1 cellular context compared by ENCODE assay signal in the genomic region with DNA sequence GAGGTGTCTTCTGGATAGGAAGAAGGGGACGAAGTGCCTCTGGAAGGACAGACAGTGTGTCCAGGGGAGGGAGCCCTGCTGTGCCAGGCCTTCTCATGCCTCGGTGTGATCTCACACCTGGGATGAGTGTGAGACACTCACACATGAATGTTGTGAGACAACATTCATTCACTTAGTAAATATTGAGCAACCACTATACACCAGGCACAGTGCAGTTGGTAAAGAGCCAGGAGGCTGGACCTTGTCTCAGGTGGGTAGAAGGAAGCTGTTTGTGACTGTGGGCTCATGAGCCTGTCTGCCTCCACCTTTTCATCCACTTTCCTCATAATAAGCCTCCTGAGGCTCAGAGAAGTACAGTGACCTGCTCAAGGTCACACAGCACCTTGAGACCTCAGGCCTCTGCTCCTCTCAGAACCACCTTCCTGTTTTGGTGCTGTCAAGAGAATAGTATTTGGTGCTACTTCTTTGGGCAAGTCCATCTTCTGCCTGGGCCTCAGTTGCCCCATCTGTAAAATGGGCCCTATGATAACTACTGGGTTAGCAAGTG.
A peak's percentile ranks its signal among the peaks of the same experiment; 100 is the strongest.
TF ChIP-seq lines count a peak whose summit lies in the region.

No MANE protein-coding gene starts in this region.

TF ChIP-seq in HepG2, 621 proteins besides CTCF, POLR2A, EP300 and RAD21 (continued from another document and continues in another):
- TF ChIP-seq ZBTB33 (CRISPR knock-in tag; IDR thresholded peaks at IDR 0.05) (peak; percentile 40; the same call in 1 of the 2 replicates), YY1 (IDR thresholded peaks at IDR 0.05; ENCODE audit: insufficient read depth, insufficient replicate concordance, low read depth, low read length) (no peak), ZNF839 (CRISPR knock-in tag; IDR thresholded peaks at IDR 0.05; ENCODE audit: borderline replicate concordance) (no peak), GMEB1 (CRISPR knock-in tag; IDR thresholded peaks at IDR 0.05; ENCODE audit: borderline replicate concordance) (no peak), ZSCAN31 (CRISPR knock-in tag; IDR thresholded peaks at IDR 0.05; ENCODE audit: low read depth) (no peak), FOXA3 (CRISPR knock-in tag; IDR thresholded peaks at IDR 0.05) (peak; percentile 94), NCOR1 (IDR thresholded peaks at IDR 0.05; ENCODE audit: borderline replicate concordance, low read length) (peak; percentile 49; the same call in 1 of the 2 replicates), ZNF577 (CRISPR knock-in tag; IDR thresholded peaks at IDR 0.05; ENCODE audit: borderline replicate concordance, low read depth) (no peak), ZNF558 (CRISPR knock-in tag; IDR thresholded peaks at IDR 0.05; ENCODE audit: borderline replicate concordance) (no peak), POLR2AphosphoS2 (IDR thresholded peaks at IDR 0.05; ENCODE audit: low read depth, low read length) (no peak), ARNTL (CRISPR knock-in tag; IDR thresholded peaks at IDR 0.05) (0 out of 2 replicates have a peak, but pooled peaks have one; percentile 16), ZBTB1 (CRISPR knock-in tag; IDR thresholded peaks at IDR 0.05; ENCODE audit: borderline replicate concordance) (no peak), ZNF552 (CRISPR knock-in tag; IDR thresholded peaks at IDR 0.05; ENCODE audit: borderline replicate concordance) (no peak), POLR2G (IDR thresholded peaks at IDR 0.05; ENCODE audit: low read depth, low read length) (no peak), ZNF766 (CRISPR knock-in tag; IDR thresholded peaks at IDR 0.05; ENCODE audit: borderline replicate concordance) (no peak), ZSCAN12 (CRISPR knock-in tag; IDR thresholded peaks at IDR 0.05) (no peak), HNF4G (IDR thresholded peaks at IDR 0.05; ENCODE audit: borderline replicate concordance, low read depth, low read length) (no peak), HNF4G (CRISPR knock-in tag; IDR thresholded peaks at IDR 0.05; ENCODE audit: borderline replicate concordance, low read depth) (no peak), NR2F2 (IDR thresholded peaks at IDR 0.05; ENCODE audit: borderline replicate concordance, low read depth) (no peak), ZNF296 (CRISPR knock-in tag; conservative IDR thresholded peaks at IDR 0.05) (no peak), TAF1 (CRISPR knock-in tag; IDR thresholded peaks at IDR 0.05) (no peak), ZNF251 (CRISPR knock-in tag; IDR thresholded peaks at IDR 0.05) (no peak), ZIK1 (CRISPR knock-in tag; IDR thresholded peaks at IDR 0.05; ENCODE audit: borderline replicate concordance, low read depth) (no peak), JUN (CRISPR knock-in tag; IDR thresholded peaks at IDR 0.05) (no peak; the same call in 1 of the 2 replicates), ZNF460 (CRISPR knock-in tag; IDR thresholded peaks at IDR 0.05; ENCODE audit: borderline replicate concordance) (no peak), ZNF263 (CRISPR knock-in tag; IDR thresholded peaks at IDR 0.05) (no peak), HIVEP1 (CRISPR knock-in tag; IDR thresholded peaks at IDR 0.05) (no peak), ZBTB34 (CRISPR knock-in tag; IDR thresholded peaks at IDR 0.05) (no peak), ZNF781 (CRISPR knock-in tag; IDR thresholded peaks at IDR 0.05; ENCODE audit: borderline replicate concordance, not compliant biosample characterization) (no peak), ZNF614 (CRISPR knock-in tag; IDR thresholded peaks at IDR 0.05; ENCODE audit: borderline replicate concordance) (peak; percentile 56; the same call in 1 of the 2 replicates), ATF7-NPFF (CRISPR knock-in tag; IDR thresholded peaks at IDR 0.05; ENCODE audit: low read depth) (no peak), GTF3A (CRISPR knock-in tag; conservative IDR thresholded peaks at IDR 0.05) (no peak), AFF4 (CRISPR knock-in tag; IDR thresholded peaks at IDR 0.05) (no peak), ZFP62 (CRISPR knock-in tag; IDR thresholded peaks at IDR 0.05) (no peak)
- TF ChIP-seq, protein P1, sequence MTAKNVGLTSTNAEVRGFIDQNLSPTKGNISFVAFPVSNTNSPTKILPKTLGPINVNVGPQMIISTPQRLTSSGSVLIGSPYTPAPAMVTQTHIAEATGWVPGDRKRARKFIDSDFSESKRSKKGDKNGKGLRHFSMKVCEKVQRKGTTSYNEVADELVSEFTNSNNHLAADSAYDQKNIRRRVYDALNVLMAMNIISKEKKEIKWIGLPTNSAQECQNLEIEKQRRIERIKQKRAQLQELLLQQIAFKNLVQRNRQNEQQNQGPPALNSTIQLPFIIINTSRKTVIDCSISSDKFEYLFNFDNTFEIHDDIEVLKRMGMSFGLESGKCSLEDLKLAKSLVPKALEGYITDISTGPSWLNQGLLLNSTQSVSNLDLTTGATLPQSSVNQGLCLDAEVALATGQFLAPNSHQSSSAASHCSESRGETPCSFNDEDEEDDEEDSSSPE (CRISPR knock-in tag; IDR thresholded peaks at IDR 0.05), result no peak
- TF ChIP-seq, protein P2, sequence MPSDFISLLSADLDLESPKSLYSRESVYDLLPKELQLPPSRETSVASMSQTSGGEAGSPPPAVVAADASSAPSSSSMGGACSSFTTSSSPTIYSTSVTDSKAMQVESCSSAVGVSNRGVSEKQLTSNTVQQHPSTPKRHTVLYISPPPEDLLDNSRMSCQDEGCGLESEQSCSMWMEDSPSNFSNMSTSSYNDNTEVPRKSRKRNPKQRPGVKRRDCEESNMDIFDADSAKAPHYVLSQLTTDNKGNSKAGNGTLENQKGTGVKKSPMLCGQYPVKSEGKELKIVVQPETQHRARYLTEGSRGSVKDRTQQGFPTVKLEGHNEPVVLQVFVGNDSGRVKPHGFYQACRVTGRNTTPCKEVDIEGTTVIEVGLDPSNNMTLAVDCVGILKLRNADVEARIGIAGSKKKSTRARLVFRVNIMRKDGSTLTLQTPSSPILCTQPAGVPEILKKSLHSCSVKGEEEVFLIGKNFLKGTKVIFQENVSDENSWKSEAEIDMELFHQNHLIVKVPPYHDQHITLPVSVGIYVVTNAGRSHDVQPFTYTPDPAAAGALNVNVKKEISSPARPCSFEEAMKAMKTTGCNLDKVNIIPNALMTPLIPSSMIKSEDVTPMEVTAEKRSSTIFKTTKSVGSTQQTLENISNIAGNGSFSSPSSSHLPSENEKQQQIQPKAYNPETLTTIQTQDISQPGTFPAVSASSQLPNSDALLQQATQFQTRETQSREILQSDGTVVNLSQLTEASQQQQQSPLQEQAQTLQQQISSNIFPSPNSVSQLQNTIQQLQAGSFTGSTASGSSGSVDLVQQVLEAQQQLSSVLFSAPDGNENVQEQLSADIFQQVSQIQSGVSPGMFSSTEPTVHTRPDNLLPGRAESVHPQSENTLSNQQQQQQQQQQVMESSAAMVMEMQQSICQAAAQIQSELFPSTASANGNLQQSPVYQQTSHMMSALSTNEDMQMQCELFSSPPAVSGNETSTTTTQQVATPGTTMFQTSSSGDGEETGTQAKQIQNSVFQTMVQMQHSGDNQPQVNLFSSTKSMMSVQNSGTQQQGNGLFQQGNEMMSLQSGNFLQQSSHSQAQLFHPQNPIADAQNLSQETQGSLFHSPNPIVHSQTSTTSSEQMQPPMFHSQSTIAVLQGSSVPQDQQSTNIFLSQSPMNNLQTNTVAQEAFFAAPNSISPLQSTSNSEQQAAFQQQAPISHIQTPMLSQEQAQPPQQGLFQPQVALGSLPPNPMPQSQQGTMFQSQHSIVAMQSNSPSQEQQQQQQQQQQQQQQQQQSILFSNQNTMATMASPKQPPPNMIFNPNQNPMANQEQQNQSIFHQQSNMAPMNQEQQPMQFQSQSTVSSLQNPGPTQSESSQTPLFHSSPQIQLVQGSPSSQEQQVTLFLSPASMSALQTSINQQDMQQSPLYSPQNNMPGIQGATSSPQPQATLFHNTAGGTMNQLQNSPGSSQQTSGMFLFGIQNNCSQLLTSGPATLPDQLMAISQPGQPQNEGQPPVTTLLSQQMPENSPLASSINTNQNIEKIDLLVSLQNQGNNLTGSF (CRISPR knock-in tag; IDR thresholded peaks at IDR 0.05), result no peak
- TF ChIP-seq, protein P3, sequence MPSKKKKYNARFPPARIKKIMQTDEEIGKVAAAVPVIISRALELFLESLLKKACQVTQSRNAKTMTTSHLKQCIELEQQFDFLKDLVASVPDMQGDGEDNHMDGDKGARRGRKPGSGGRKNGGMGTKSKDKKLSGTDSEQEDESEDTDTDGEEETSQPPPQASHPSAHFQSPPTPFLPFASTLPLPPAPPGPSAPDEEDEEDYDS (CRISPR knock-in tag; IDR thresholded peaks at IDR 0.05), result 0 out of 2 replicates have a peak, but pooled peaks have one; percentile 26
- TF ChIP-seq, protein P4, sequence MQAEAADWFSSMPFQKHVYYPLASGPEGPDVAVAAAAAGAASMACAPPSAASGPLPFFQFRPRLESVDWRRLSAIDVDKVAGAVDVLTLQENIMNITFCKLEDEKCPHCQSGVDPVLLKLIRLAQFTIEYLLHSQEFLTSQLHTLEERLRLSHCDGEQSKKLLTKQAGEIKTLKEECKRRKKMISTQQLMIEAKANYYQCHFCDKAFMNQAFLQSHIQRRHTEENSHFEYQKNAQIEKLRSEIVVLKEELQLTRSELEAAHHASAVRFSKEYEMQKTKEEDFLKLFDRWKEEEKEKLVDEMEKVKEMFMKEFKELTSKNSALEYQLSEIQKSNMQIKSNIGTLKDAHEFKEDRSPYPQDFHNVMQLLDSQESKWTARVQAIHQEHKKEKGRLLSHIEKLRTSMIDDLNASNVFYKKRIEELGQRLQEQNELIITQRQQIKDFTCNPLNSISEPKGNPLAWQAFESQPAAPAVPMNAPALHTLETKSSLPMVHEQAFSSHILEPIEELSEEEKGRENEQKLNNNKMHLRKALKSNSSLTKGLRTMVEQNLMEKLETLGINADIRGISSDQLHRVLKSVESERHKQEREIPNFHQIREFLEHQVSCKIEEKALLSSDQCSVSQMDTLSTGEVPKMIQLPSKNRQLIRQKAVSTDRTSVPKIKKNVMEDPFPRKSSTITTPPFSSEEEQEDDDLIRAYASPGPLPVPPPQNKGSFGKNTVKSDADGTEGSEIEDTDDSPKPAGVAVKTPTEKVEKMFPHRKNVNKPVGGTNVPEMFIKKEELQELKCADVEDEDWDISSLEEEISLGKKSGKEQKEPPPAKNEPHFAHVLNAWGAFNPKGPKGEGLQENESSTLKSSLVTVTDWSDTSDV (CRISPR knock-in tag; IDR thresholded peaks at IDR 0.05), result no peak
- TF ChIP-seq, protein P5, sequence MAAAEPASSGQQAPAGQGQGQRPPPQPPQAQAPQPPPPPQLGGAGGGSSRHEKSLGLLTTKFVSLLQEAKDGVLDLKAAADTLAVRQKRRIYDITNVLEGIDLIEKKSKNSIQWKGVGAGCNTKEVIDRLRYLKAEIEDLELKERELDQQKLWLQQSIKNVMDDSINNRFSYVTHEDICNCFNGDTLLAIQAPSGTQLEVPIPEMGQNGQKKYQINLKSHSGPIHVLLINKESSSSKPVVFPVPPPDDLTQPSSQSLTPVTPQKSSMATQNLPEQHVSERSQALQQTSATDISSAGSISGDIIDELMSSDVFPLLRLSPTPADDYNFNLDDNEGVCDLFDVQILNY (CRISPR knock-in tag; conservative IDR thresholded peaks at IDR 0.05), result no peak
